20 cellular contexts compared by ENCODE assay signal in genomic region chr5:148739524-148739923, GRCh38.
DNase-seq lines count a peak whose midpoint lies in the region; ATAC-seq and TF ChIP-seq lines count a peak whose summit lies in the region.
"Had no signal": no experiment of that assay in that cellular context is flagged by ENCODE, and none has a peak within 500 bp of the region (broad histone marks: within the 10 kb centered on the region; RNA-seq: fewer than 3 reads in every experiment).

No MANE protein-coding gene starts in this region.

- peaks cover 36% of the 10 kb centered on the region for H3K4me1 ChIP-seq in SJSA1 (replicated peaks)
- peaks cover 3% of the 10 kb centered on the region for H3K4me1 ChIP-seq in fibroblast of lung (ENCODE audit: control insufficient read depth, extremely low read depth, insufficient read depth, low read length)
- H3K4me1 ChIP-seq: foreskin keratinocyte had no signal

- H3K9ac ChIP-seq in fibroblast of lung (ENCODE audit: insufficient read depth, low read length), result no peak overlapping the region

- peak; percentile 64 for DNase-seq in Calu3
- peak; percentile 73 to 84 for DNase-seq in SJSA1 (ENCODE audit: low read depth in 1 of 2, low spot score in 2 of 2)
- DNase-seq in fibroblast of lung (ENCODE audit: low read depth in 2 of 2), result peak; percentile 51 to 90
- peak; percentile 25 for DNase-seq in pons (ENCODE audit: low spot score)
- DNase-seq in naive thymus-derived CD8-positive, alpha-beta T cell, result no peak
- no peak for DNase-seq in stimulated activated naive B cell treated with anti-CD40 and anti-IgM and Interleukin-4, amounts not matched to agents 10 μg/mL and 1 μg/mL and 100 μg/mL, for 72 hours
- DNase-seq in NCI-H2227 treated with DMSO at 0.1 percent for 48 hours (lab: John Stamatoyannopoulos, UW), result no peak
- DNase-seq: activated CD4-positive, alpha-beta T cell treated with anti-CD3 and anti-CD28 coated beads for 48 hours; activated CD8-positive, alpha-beta memory T cell treated with anti-CD3 and anti-CD28 coated beads, Interleukin-2, amount 50 U/mL, for 4 hours; activated naive CD4-positive, alpha-beta T cell; AML-193; effector CD8-positive, alpha-beta T cell; foreskin keratinocyte; left ventricle myocardium superior; naive B cell; NCI-H1694; SHP77 treated with DMSO at 0.1 percent for 48 hours; substantia nigra; T-helper 9 cell had no signal

- H3K9me3 ChIP-seq in SJSA1 (replicated peaks) (no peaks in the 10 kb centered on the region), fibroblast of lung (ENCODE audit: control insufficient read depth, insufficient read depth, low read depth, low read length) (no peaks in the 10 kb centered on the region)

- H3K27ac Mint-ChIP-seq in Calu3 (ENCODE audit: unreplicated experiment), result peak overlapping the region; percentile 100
- no peak overlapping the region for H3K27ac Mint-ChIP-seq in naive thymus-derived CD8-positive, alpha-beta T cell
- no peak overlapping the region for H3K27ac Mint-ChIP-seq in stimulated activated naive B cell treated with anti-CD40 and anti-IgM and Interleukin-4, amounts not matched to agents 10 μg/mL and 1 μg/mL and 100 μg/mL, for 72 hours

- H3K27me3 ChIP-seq in SJSA1 (replicated peaks) (no peaks in the 10 kb centered on the region), fibroblast of lung (ENCODE audit: control insufficient read depth, insufficient read depth, low read length) (no peaks in the 10 kb centered on the region)
- H3K27me3 ChIP-seq: foreskin keratinocyte had no signal

- no peak for TF ChIP-seq CTCF in Calu3 (IDR thresholded peaks at IDR 0.05; ENCODE audit: unreplicated experiment)
- no peak for TF ChIP-seq CTCF in fibroblast of lung (conservative IDR thresholded peaks at IDR 0.05 in 1 of 2, IDR thresholded peaks at IDR 0.05 in 1 of 2; ENCODE audit: low read depth in 1 of 2, low read length in 2 of 2)

- H3K27ac ChIP-seq in SJSA1 (no peak overlapping the region), fibroblast of lung (ENCODE audit: insufficient read depth, low read length) (no peak overlapping the region)
- H3K27ac ChIP-seq: foreskin keratinocyte had no signal

- H2AFZ ChIP-seq in fibroblast of lung (ENCODE audit: low read length), result no peak overlapping the region

- no peak for ATAC-seq in naive thymus-derived CD8-positive, alpha-beta T cell
- ATAC-seq in stimulated activated naive B cell treated with anti-CD40 and anti-IgM and Interleukin-4, amounts not matched to agents 10 μg/mL and 1 μg/mL and 100 μg/mL, for 72 hours (replicated peaks), result no peak
- ATAC-seq in HG03457 (IDR thresholded peaks at IDR 0.05; ENCODE audit: unreplicated experiment), result no peak
- ATAC-seq: foreskin keratinocyte, left ventricle myocardium superior had no signal

- POLR2A ChIA-PET in naive thymus-derived CD8-positive, alpha-beta T cell (lab: Charles Lee), result no interaction called here

- no peaks in the 10 kb centered on the region for H3K27me3 Mint-ChIP-seq in Calu3 (ENCODE audit: unreplicated experiment)
- peaks cover 1 to 38% (median 26%) of the 10 kb centered on the region in 5 donors for H3K27me3 Mint-ChIP-seq in naive thymus-derived CD8-positive, alpha-beta T cell
- peaks cover 6 to 11% of the 10 kb centered on the region in 2 donors for H3K27me3 Mint-ChIP-seq in stimulated activated naive B cell treated with anti-CD40 and anti-IgM and Interleukin-4, amounts not matched to agents 10 μg/mL and 1 μg/mL and 100 μg/mL, for 72 hours

- peaks cover 75% of the 10 kb centered on the region for H3K4me1 Mint-ChIP-seq in Calu3 (ENCODE audit: low read depth, unreplicated experiment)
- H3K4me1 Mint-ChIP-seq in naive thymus-derived CD8-positive, alpha-beta T cell, result peaks cover 0 to 13% (median 0%) of the 10 kb centered on the region in 4 donors
- peaks cover 0 to 3% of the 10 kb centered on the region in 2 donors for H3K4me1 Mint-ChIP-seq in stimulated activated naive B cell treated with anti-CD40 and anti-IgM and Interleukin-4, amounts not matched to agents 10 μg/mL and 1 μg/mL and 100 μg/mL, for 72 hours

- no peak overlapping the region for H3K4me3 ChIP-seq in SJSA1
- no peak overlapping the region for H3K4me3 ChIP-seq in fibroblast of lung (replicated peaks in 1 of 4; ENCODE audit: control extremely low read depth in 1 of 4, insufficient read depth in 1 of 4, low read depth in 3 of 4, low read length in 4 of 4)

- BruUV-seq in Calu3 (replicated peaks; lab: Mats Ljungman, UMichigan), result TSS peak; percentile 96

- no peaks in the 10 kb centered on the region for H4K20me1 ChIP-seq in fibroblast of lung (ENCODE audit: control insufficient read depth, extremely low read depth, insufficient read depth, low read length)

- CTCF ChIA-PET in Calu3 (lab: Charles Lee), result interaction anchor here (0.6 to 6.2 kb wide), 31 partner anchors 9 to 488 kb away, joined by 3 to 74 read pairs (median 5); partner anchors contain the start of genes ADRB2 and SH3TC2

- H3K9me3 Mint-ChIP-seq in Calu3 (ENCODE audit: low read depth, unreplicated experiment), result no peaks in the 10 kb centered on the region
- no peaks in the 10 kb centered on the region for H3K9me3 Mint-ChIP-seq in naive thymus-derived CD8-positive, alpha-beta T cell
- peaks cover 0 to 4% of the 10 kb centered on the region in 2 donors for H3K9me3 Mint-ChIP-seq in stimulated activated naive B cell treated with anti-CD40 and anti-IgM and Interleukin-4, amounts not matched to agents 10 μg/mL and 1 μg/mL and 100 μg/mL, for 72 hours

- H3K4me3 Mint-ChIP-seq in Calu3 (ENCODE audit: low read depth, unreplicated experiment), result peak overlapping the region; percentile 70
- no peak overlapping the region for H3K4me3 Mint-ChIP-seq in naive thymus-derived CD8-positive, alpha-beta T cell
- no peak overlapping the region for H3K4me3 Mint-ChIP-seq in stimulated activated naive B cell treated with anti-CD40 and anti-IgM and Interleukin-4, amounts not matched to agents 10 μg/mL and 1 μg/mL and 100 μg/mL, for 72 hours

- no peaks in the 10 kb centered on the region for H3K79me2 ChIP-seq in fibroblast of lung (ENCODE audit: control insufficient read depth, insufficient read depth, low read length)

- H3K36me3 Mint-ChIP-seq in Calu3 (ENCODE audit: insufficient read depth, unreplicated experiment), result peaks cover 13% of the 10 kb centered on the region
- no peaks in the 10 kb centered on the region for H3K36me3 Mint-ChIP-seq in naive thymus-derived CD8-positive, alpha-beta T cell
- no peaks in the 10 kb centered on the region for H3K36me3 Mint-ChIP-seq in stimulated activated naive B cell treated with anti-CD40 and anti-IgM and Interleukin-4, amounts not matched to agents 10 μg/mL and 1 μg/mL and 100 μg/mL, for 72 hours
- H3K36me3 Mint-ChIP-seq: naive B cell had no signal

- intact Hi-C loops in Calu3 (cut with micrococcal nuclease; ENCODE audit: unreplicated experiment), result loop anchor here (2.0 kb wide), 3 partner anchors 173 to 525 kb away; no protein-coding TSS in a partner anchor

- H3K36me3 ChIP-seq in SJSA1 (no peaks in the 10 kb centered on the region), fibroblast of lung (ENCODE audit: control insufficient read depth, insufficient read depth, low read length) (no peaks in the 10 kb centered on the region)

- no peak overlapping the region for H3K4me2 ChIP-seq in fibroblast of lung (ENCODE audit: extremely low read depth, insufficient read depth, low read length)

Comparison
In these comparisons a context has a peak if more than half of its experiments do, and no peak if none do; other contexts are left out.
1. DNase-seq: peak in Calu3 (single experiment), SJSA1 (2 of 2), fibroblast of lung (2 of 2) and pons (single experiment); none in naive thymus-derived CD8-positive, alpha-beta T cell (0 of 10), stimulated activated naive B cell treated with anti-CD40 and anti-IgM and Interleukin-4, amounts not matched to agents 10 μg/mL and 1 μg/mL and 100 μg/mL, for 72 hours (single experiment) and NCI-H2227 treated with DMSO at 0.1 percent for 48 hours (single experiment).